ENCODE assay signal across 3 cellular contexts in the genomic region with DNA sequence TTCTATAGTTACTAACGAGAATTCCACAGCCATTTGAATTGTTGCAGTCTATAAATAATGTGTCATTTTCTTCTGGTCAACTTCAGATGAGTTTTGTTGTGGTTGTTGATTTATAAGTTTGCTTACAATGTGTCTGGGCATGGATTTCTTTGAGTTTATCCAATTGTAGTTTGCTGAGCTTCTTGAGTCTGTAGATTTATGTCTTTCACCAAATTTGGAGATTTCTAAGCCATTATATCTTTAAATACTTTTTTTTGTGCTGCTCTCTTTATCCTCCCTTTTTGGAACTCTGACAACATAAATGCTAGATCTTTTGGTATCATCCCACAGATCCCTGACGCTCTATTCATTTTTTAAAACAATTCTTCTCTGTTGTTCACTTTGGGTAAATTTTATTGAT.
"Had no signal": no experiment of that assay in that cellular context is flagged by ENCODE, and none has a peak within 500 bp of the region (broad histone marks: within the 10 kb centered on the region; RNA-seq: fewer than 3 reads in every experiment).

No MANE protein-coding gene starts in this region.

- ATAC-seq: GM12878 had no signal

- H3K4me3 ChIP-seq: GM12878 had no signal

- DNase-seq: GDM1, GF-D8 had no signal
